7 cellular contexts compared by ENCODE assay signal in the genomic region with DNA sequence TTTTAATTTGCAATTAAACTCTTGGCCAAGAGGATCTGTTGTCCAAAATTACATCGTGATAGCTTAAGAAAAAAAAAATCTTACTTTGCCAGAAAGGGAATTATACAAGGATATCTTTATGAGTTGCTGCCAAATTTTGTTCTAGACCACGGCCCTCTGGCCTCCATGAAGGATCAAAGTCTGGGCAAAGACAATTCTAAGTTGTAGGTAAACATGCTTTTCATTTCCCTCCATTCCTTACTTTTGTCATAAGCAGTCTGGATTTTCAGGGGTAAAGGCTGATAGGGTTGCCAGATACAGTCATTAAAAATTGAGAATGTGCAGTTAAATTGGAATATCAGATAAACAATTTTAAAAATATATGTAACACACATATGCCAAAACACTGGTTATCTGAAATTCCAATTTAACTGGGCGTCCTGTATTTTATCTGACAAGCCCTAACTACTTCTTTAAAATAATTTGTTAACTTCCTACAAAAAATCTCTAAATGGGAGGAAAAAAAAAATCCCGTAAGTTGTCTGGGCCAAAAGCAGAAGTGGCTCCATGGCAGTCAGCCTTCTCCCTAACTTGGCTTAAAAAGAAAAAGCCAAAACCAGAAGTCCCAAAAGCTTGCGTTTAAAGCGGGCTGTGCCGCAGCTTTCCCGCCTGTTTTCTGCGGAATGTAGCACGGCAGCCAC.
DNase-seq lines count a peak whose midpoint lies in the region; ATAC-seq, FAIRE-seq and TF ChIP-seq lines count a peak whose summit lies in the region.

No MANE protein-coding gene starts in this region.

- POLR2A ChIA-PET in PC-9 (lab: Charles Lee; ENCODE audit: unreplicated experiment) = no interaction called here

- H3K36me3 ChIP-seq in PC-9 (ENCODE audit: low read depth) = no peaks in the 10 kb centered on the region
- no peaks in the 10 kb centered on the region for H3K36me3 ChIP-seq in esophagus squamous epithelium
- no peaks in the 10 kb centered on the region for H3K36me3 ChIP-seq in sigmoid colon

- H3K27me3 ChIP-seq in PC-9 (ENCODE audit: insufficient read depth, low read depth) (no peaks in the 10 kb centered on the region), esophagus squamous epithelium (no peaks in the 10 kb centered on the region), sigmoid colon (no peaks in the 10 kb centered on the region)

- peak overlapping the region; percentile 81 for H3K4me2 ChIP-seq in PC-9

- H3K4me1 ChIP-seq in PC-9 (replicated peaks; ENCODE audit: insufficient read depth) (peaks cover 37% of the 10 kb centered on the region), esophagus squamous epithelium (peaks cover 0 to 34% (median 12%) of the 10 kb centered on the region in 3 donors), sigmoid colon (peaks cover 0 to 29% (median 21%) of the 10 kb centered on the region in 4 donors)

- TSS peak; percentile 79 for BruUV-seq in PC-9 (replicated peaks; lab: Mats Ljungman, UMichigan)

- WGBS in esophagus squamous epithelium, 2 donors = 4% methylated on average over 10 of the region's 10 CpGs
- 3 to 12% methylated on average over 10 of the region's 10 CpGs for WGBS in sigmoid colon, 2 donors

- TF ChIP-seq CTCF in PC-9 (conservative IDR thresholded peaks at IDR 0.05) (no peak), esophagus squamous epithelium (IDR thresholded peaks at IDR 0.05) (no peak), sigmoid colon (IDR thresholded peaks at IDR 0.05) (no peak)

- no peak for FAIRE-seq in GM12891 (lab: Jason Lieb, UNC)

- H3K4me3 ChIP-seq in PC-9 = peak overlapping the region; percentile 92
- H3K4me3 ChIP-seq in esophagus squamous epithelium = peak overlapping the region; percentile 67 to 94 (median 86)
- peak overlapping the region; percentile 62 to 95 (median 86) for H3K4me3 ChIP-seq in sigmoid colon

- DNase-seq in GM12891 (ENCODE audit: insufficient read length, low spot score) (no peak), PC-9 (no peak), esophagus squamous epithelium (lab: John Stamatoyannopoulos, UW) (no peak), sigmoid colon (no peak)

- H3F3A ChIP-seq in PC-9 (ENCODE audit: insufficient read depth, low read depth) = peaks cover 8% of the 10 kb centered on the region

- ATAC-seq in GM19035 (IDR thresholded peaks at IDR 0.05; ENCODE audit: unreplicated experiment) = no peak
- no peak for ATAC-seq in GM18858 (IDR thresholded peaks at IDR 0.05; ENCODE audit: unreplicated experiment)
- ATAC-seq in GM19023 (IDR thresholded peaks at IDR 0.05; ENCODE audit: unreplicated experiment) = no peak

- H3K9me3 ChIP-seq in PC-9 (ENCODE audit: insufficient read depth, low read depth) (no peaks in the 10 kb centered on the region), esophagus squamous epithelium (no peaks in the 10 kb centered on the region), sigmoid colon (no peaks in the 10 kb centered on the region)

- no peak for TF ChIP-seq EP300 in sigmoid colon (IDR thresholded peaks at IDR 0.05)

- H4K20me1 ChIP-seq in PC-9 (ENCODE audit: insufficient read depth) = no peaks in the 10 kb centered on the region

- TF ChIP-seq POLR2A in GM12891 (IDR thresholded peaks at IDR 0.05; ENCODE audit: low read depth, low read length) (no peak), esophagus squamous epithelium (IDR thresholded peaks at IDR 0.05) (no peak), sigmoid colon (IDR thresholded peaks at IDR 0.05) (no peak)

- peaks cover 36% of the 10 kb centered on the region for H3K79me2 ChIP-seq in PC-9 (ENCODE audit: low read depth)

- intact Hi-C loops in PC-9 (cut with micrococcal nuclease; ENCODE audit: unreplicated experiment) (loop anchor here (2.0 to 10.0 kb wide), 3 partner anchors 123 to 333 kb away; a partner anchor contains a TSS), esophagus squamous epithelium (cut with DNase I) (no loop called here), sigmoid colon (cut with DNase I) (loop anchor here (2.0 to 5.0 kb wide), 3 partner anchors 120 to 340 kb away; a partner anchor contains a TSS)

- no peaks in the 10 kb centered on the region for H3K9me2 ChIP-seq in PC-9 (ENCODE audit: insufficient read depth)

- peak overlapping the region; percentile 99 for H3K27ac ChIP-seq in PC-9
- H3K27ac ChIP-seq in esophagus squamous epithelium = peak overlapping the region; percentile 98 to 100 (median 98)
- peak overlapping the region; percentile 94 to 100 (median 100) for H3K27ac ChIP-seq in sigmoid colon

- CTCF ChIA-PET in PC-9 (lab: Charles Lee) = interaction anchor here (0.6 to 1.3 kb wide), 2 partner anchors 192 to 199 kb away, joined by 3 to 5 read pairs; no protein-coding TSS in a partner anchor

- peak overlapping the region; percentile 87 for H2AFZ ChIP-seq in PC-9

TF ChIP-seq in GM12891, 5 proteins besides CTCF, POLR2A, EP300 and RAD21:
- TF ChIP-seq POLR2AphosphoS5 (IDR thresholded peaks at IDR 0.05; ENCODE audit: low read depth, low read length) = no peak
- TF ChIP-seq SPI1 (IDR thresholded peaks at IDR 0.05; ENCODE audit: low read depth, low read length) = peak; percentile 82
- TF ChIP-seq PAX5 (IDR thresholded peaks at IDR 0.05; ENCODE audit: insufficient read depth, low read length, severe bottlenecking) = no peak
